In the genomic region with DNA sequence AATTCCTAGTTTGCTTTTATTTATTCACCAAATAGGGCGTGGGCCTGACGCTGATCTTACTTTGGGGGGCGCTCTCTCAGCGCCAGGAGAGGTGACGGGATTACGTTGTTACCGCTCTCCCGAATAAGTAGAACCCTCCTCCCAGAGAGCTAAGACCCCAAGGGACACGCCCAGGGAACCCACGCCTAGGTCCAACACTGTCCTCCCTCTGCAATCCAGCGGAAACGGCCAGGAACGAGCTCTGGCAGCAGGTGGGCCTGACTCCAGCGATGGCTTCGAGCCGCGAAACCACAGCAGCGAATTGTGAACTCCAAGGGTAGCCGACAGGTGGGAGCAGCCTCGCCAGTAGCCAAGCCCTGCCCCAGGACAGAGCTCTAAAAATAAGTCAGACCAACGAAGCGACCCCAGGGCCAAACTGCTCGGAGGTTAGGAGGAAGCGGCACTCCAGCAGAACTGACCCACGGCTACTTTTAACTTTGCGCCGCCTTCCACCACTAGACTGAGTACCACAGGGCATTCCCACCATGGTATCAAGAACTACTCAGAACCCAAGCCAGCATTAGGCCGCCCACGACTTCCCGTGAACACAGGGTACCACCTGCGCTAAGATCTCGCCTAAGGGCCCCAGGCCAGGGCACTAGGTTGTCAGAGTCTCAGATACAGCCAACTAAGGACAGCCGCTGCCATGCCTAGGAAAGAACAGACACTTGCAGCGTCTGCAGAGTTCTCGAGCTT, we compare ENCODE assay signal across 1 cellular context.
A peak's percentile ranks its signal among the peaks of the same experiment; 100 is the strongest.
TF ChIP-seq lines count a peak whose summit lies in the region.

No MANE protein-coding gene starts in this region.

TF ChIP-seq in WTC11, 78 proteins besides CTCF, POLR2A, EP300 and RAD21 (continued from another document):
- TF ChIP-seq, protein P1, sequence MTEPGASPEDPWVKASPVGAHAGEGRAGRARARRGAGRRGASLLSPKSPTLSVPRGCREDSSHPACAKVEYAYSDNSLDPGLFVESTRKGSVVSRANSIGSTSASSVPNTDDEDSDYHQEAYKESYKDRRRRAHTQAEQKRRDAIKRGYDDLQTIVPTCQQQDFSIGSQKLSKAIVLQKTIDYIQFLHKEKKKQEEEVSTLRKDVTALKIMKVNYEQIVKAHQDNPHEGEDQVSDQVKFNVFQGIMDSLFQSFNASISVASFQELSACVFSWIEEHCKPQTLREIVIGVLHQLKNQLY (CRISPR knock-in tag; IDR thresholded peaks at IDR 0.05) = no peak
- TF ChIP-seq NFATC4 (CRISPR knock-in tag; IDR thresholded peaks at IDR 0.05) = no peak
- TF ChIP-seq TP53 (CRISPR knock-in tag; IDR thresholded peaks at IDR 0.05) = 0 out of 2 replicates have a peak, but pooled peaks have one; percentile 8
- TF ChIP-seq ZNF219 (CRISPR knock-in tag; IDR thresholded peaks at IDR 0.05; ENCODE audit: borderline replicate concordance) = no peak
- TF ChIP-seq, protein P2, sequence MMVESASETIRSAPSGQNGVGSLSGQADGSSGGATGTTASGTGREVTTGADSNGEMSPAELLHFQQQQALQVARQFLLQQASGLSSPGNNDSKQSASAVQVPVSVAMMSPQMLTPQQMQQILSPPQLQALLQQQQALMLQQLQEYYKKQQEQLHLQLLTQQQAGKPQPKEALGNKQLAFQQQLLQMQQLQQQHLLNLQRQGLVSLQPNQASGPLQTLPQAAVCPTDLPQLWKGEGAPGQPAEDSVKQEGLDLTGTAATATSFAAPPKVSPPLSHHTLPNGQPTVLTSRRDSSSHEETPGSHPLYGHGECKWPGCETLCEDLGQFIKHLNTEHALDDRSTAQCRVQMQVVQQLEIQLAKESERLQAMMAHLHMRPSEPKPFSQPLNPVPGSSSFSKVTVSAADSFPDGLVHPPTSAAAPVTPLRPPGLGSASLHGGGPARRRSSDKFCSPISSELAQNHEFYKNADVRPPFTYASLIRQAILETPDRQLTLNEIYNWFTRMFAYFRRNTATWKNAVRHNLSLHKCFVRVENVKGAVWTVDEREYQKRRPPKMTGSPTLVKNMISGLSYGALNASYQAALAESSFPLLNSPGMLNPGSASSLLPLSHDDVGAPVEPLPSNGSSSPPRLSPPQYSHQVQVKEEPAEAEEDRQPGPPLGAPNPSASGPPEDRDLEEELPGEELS (CRISPR knock-in tag; IDR thresholded peaks at IDR 0.05) = no peak
- TF ChIP-seq, protein P3, sequence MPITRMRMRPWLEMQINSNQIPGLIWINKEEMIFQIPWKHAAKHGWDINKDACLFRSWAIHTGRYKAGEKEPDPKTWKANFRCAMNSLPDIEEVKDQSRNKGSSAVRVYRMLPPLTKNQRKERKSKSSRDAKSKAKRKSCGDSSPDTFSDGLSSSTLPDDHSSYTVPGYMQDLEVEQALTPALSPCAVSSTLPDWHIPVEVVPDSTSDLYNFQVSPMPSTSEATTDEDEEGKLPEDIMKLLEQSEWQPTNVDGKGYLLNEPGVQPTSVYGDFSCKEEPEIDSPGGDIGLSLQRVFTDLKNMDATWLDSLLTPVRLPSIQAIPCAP (CRISPR knock-in tag; IDR thresholded peaks at IDR 0.05) = no peak
- TF ChIP-seq CBFB (CRISPR knock-in tag; IDR thresholded peaks at IDR 0.05; ENCODE audit: low read depth) = no peak
- TF ChIP-seq RELA (CRISPR knock-in tag; IDR thresholded peaks at IDR 0.05; ENCODE audit: borderline replicate concordance) = no peak
- no peak for TF ChIP-seq ZNF396 (CRISPR knock-in tag; IDR thresholded peaks at IDR 0.05; ENCODE audit: borderline replicate concordance)
- TF ChIP-seq, protein P4, sequence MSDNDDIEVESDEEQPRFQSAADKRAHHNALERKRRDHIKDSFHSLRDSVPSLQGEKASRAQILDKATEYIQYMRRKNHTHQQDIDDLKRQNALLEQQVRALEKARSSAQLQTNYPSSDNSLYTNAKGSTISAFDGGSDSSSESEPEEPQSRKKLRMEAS (CRISPR knock-in tag; IDR thresholded peaks at IDR 0.05) = peak; percentile 55
- TF ChIP-seq ESRRA (CRISPR knock-in tag; IDR thresholded peaks at IDR 0.05; ENCODE audit: borderline replicate concordance) = 0 out of 2 replicates have a peak, but pooled peaks have one; percentile 6
- TF ChIP-seq SMAD4 (CRISPR knock-in tag; IDR thresholded peaks at IDR 0.05) = 0 out of 2 replicates have a peak, but pooled peaks have one; percentile 49
- TF ChIP-seq IRF2 (CRISPR knock-in tag; IDR thresholded peaks at IDR 0.05; ENCODE audit: borderline replicate concordance, low read depth) = no peak
- TF ChIP-seq, protein P5, sequence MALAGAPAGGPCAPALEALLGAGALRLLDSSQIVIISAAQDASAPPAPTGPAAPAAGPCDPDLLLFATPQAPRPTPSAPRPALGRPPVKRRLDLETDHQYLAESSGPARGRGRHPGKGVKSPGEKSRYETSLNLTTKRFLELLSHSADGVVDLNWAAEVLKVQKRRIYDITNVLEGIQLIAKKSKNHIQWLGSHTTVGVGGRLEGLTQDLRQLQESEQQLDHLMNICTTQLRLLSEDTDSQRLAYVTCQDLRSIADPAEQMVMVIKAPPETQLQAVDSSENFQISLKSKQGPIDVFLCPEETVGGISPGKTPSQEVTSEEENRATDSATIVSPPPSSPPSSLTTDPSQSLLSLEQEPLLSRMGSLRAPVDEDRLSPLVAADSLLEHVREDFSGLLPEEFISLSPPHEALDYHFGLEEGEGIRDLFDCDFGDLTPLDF (CRISPR knock-in tag; IDR thresholded peaks at IDR 0.05) = no peak
- 0 out of 2 replicates have a peak, but pooled peaks have one; percentile 16 for TF ChIP-seq ZNF263 (CRISPR knock-in tag; IDR thresholded peaks at IDR 0.05; ENCODE audit: low read depth)
- no peak for TF ChIP-seq ZNF317 (CRISPR knock-in tag; IDR thresholded peaks at IDR 0.05; ENCODE audit: borderline replicate concordance, low read depth)
- TF ChIP-seq JAZF1 (CRISPR knock-in tag; IDR thresholded peaks at IDR 0.05) = no peak
- TF ChIP-seq, protein P6, sequence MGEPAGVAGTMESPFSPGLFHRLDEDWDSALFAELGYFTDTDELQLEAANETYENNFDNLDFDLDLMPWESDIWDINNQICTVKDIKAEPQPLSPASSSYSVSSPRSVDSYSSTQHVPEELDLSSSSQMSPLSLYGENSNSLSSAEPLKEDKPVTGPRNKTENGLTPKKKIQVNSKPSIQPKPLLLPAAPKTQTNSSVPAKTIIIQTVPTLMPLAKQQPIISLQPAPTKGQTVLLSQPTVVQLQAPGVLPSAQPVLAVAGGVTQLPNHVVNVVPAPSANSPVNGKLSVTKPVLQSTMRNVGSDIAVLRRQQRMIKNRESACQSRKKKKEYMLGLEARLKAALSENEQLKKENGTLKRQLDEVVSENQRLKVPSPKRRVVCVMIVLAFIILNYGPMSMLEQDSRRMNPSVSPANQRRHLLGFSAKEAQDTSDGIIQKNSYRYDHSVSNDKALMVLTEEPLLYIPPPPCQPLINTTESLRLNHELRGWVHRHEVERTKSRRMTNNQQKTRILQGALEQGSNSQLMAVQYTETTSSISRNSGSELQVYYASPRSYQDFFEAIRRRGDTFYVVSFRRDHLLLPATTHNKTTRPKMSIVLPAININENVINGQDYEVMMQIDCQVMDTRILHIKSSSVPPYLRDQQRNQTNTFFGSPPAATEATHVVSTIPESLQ (CRISPR knock-in tag; IDR thresholded peaks at IDR 0.05) = no peak
- no peak for TF ChIP-seq EMX1 (CRISPR knock-in tag; IDR thresholded peaks at IDR 0.05)
- TF ChIP-seq CREM (CRISPR knock-in tag; IDR thresholded peaks at IDR 0.05) = 0 out of 2 replicates have a peak, but pooled peaks have one; percentile 27
- TF ChIP-seq, protein P7, sequence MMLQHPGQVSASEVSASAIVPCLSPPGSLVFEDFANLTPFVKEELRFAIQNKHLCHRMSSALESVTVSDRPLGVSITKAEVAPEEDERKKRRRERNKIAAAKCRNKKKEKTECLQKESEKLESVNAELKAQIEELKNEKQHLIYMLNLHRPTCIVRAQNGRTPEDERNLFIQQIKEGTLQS (CRISPR knock-in tag; conservative IDR thresholded peaks at IDR 0.05) = no peak
- TF ChIP-seq, protein P8, sequence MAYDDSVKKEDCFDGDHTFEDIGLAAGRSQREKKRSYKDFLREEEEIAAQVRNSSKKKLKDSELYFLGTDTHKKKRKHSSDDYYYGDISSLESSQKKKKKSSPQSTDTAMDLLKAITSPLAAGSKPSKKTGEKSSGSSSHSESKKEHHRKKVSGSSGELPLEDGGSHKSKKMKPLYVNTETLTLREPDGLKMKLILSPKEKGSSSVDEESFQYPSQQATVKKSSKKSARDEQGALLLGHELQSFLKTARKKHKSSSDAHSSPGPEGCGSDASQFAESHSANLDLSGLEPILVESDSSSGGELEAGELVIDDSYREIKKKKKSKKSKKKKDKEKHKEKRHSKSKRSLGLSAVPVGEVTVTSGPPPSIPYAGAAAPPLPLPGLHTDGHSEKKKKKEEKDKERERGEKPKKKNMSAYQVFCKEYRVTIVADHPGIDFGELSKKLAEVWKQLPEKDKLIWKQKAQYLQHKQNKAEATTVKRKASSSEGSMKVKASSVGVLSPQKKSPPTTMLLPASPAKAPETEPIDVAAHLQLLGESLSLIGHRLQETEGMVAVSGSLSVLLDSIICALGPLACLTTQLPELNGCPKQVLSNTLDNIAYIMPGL (CRISPR knock-in tag; IDR thresholded peaks at IDR 0.05) = peak; percentile 67; the same call in 1 of the 2 replicates
- no peak for TF ChIP-seq ZNF423 (CRISPR knock-in tag; IDR thresholded peaks at IDR 0.05)
- TF ChIP-seq, protein P9, sequence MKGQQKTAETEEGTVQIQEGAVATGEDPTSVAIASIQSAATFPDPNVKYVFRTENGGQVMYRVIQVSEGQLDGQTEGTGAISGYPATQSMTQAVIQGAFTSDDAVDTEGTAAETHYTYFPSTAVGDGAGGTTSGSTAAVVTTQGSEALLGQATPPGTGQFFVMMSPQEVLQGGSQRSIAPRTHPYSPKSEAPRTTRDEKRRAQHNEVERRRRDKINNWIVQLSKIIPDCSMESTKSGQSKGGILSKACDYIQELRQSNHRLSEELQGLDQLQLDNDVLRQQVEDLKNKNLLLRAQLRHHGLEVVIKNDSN (CRISPR knock-in tag; IDR thresholded peaks at IDR 0.05) = no peak
- TF ChIP-seq, protein P10, sequence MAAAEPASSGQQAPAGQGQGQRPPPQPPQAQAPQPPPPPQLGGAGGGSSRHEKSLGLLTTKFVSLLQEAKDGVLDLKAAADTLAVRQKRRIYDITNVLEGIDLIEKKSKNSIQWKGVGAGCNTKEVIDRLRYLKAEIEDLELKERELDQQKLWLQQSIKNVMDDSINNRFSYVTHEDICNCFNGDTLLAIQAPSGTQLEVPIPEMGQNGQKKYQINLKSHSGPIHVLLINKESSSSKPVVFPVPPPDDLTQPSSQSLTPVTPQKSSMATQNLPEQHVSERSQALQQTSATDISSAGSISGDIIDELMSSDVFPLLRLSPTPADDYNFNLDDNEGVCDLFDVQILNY (CRISPR knock-in tag; IDR thresholded peaks at IDR 0.05) = no peak; the same call in 1 of the 2 replicates
- TF ChIP-seq ATF1 (CRISPR knock-in tag; IDR thresholded peaks at IDR 0.05) = no peak
- TF ChIP-seq, protein P11, sequence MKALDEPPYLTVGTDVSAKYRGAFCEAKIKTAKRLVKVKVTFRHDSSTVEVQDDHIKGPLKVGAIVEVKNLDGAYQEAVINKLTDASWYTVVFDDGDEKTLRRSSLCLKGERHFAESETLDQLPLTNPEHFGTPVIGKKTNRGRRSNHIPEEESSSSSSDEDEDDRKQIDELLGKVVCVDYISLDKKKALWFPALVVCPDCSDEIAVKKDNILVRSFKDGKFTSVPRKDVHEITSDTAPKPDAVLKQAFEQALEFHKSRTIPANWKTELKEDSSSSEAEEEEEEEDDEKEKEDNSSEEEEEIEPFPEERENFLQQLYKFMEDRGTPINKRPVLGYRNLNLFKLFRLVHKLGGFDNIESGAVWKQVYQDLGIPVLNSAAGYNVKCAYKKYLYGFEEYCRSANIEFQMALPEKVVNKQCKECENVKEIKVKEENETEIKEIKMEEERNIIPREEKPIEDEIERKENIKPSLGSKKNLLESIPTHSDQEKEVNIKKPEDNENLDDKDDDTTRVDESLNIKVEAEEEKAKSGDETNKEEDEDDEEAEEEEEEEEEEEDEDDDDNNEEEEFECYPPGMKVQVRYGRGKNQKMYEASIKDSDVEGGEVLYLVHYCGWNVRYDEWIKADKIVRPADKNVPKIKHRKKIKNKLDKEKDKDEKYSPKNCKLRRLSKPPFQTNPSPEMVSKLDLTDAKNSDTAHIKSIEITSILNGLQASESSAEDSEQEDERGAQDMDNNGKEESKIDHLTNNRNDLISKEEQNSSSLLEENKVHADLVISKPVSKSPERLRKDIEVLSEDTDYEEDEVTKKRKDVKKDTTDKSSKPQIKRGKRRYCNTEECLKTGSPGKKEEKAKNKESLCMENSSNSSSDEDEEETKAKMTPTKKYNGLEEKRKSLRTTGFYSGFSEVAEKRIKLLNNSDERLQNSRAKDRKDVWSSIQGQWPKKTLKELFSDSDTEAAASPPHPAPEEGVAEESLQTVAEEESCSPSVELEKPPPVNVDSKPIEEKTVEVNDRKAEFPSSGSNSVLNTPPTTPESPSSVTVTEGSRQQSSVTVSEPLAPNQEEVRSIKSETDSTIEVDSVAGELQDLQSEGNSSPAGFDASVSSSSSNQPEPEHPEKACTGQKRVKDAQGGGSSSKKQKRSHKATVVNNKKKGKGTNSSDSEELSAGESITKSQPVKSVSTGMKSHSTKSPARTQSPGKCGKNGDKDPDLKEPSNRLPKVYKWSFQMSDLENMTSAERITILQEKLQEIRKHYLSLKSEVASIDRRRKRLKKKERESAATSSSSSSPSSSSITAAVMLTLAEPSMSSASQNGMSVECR (CRISPR knock-in tag; IDR thresholded peaks at IDR 0.05; ENCODE audit: borderline replicate concordance) = peak; percentile 36; the same call in 1 of the 2 replicates
- no peak for TF ChIP-seq ZNF138 (CRISPR knock-in tag; conservative IDR thresholded peaks at IDR 0.05)
- TF ChIP-seq, protein P12, sequence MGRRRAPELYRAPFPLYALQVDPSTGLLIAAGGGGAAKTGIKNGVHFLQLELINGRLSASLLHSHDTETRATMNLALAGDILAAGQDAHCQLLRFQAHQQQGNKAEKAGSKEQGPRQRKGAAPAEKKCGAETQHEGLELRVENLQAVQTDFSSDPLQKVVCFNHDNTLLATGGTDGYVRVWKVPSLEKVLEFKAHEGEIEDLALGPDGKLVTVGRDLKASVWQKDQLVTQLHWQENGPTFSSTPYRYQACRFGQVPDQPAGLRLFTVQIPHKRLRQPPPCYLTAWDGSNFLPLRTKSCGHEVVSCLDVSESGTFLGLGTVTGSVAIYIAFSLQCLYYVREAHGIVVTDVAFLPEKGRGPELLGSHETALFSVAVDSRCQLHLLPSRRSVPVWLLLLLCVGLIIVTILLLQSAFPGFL (CRISPR knock-in tag; IDR thresholded peaks at IDR 0.05; ENCODE audit: borderline replicate concordance) = 0 out of 2 replicates have a peak, but pooled peaks have one; percentile 43
- TF ChIP-seq ZNF416 (CRISPR knock-in tag; IDR thresholded peaks at IDR 0.05) = no peak; the same call in 1 of the 2 replicates
- TF ChIP-seq ELF4 (CRISPR knock-in tag; IDR thresholded peaks at IDR 0.05; ENCODE audit: low read depth) = no peak
